31 cellular contexts compared by ENCODE assay signal in the genomic region with DNA sequence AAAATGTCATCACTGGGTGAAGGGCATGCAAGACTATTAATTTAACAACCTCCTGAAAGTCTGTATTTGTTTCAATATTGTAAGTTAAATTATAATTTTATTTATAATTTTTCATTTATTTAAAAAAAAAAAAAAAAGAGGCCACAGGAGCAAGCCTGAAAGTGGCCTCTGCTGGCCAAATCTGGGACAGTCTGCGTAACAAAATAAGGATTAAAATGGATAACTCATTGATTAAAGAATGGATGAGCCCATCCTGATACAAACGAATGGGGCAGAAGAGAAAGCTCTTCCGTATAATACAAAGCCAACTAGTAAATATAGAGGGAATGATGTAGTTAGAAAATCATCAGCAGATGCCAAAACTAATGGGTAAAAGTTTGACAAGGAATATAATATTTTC.
"Had no signal": no experiment of that assay in that cellular context is flagged by ENCODE, and none has a peak within 500 bp of the region (broad histone marks: within the 10 kb centered on the region; RNA-seq: fewer than 3 reads in every experiment).

No MANE protein-coding gene starts in this region.

- H3K9me3 Mint-ChIP-seq: natural killer cell had no signal

- H3K4me3 ChIP-seq: heart right ventricle, lower lobe of right lung, prostate gland, sigmoid colon, upper lobe of left lung, vagina had no signal

- H3K27me3 Mint-ChIP-seq: activated B cell treated with CpG ODN at 0.5 μM for 24 hours; activated CD8-positive, alpha-beta T cell treated with anti-CD3 and anti-CD28 coated beads for 36 hours; activated naive CD8-positive, alpha-beta T cell; stimulated activated memory B cell treated with anti-CD40 and anti-IgM and Interleukin-4, amounts not matched to agents 10 μg/mL and 1 μg/mL and 100 μg/mL, for 72 hours; stimulated activated naive CD8-positive, alpha-beta T cell treated with anti-CD3 and anti-CD28 coated beads, Interleukin-15, amount 100 ng/mL, for 72 hours had no signal

- H3K27ac Mint-ChIP-seq: activated B cell treated with CpG ODN at 0.5 μM for 24 hours; activated CD8-positive, alpha-beta T cell treated with anti-CD3 and anti-CD28 coated beads for 36 hours; activated naive CD8-positive, alpha-beta T cell; activated T-helper 2 cell treated with anti-CD3 and anti-CD28 coated beads, Interferon-gamma antibody, Interleukin-2, Interleukin-4, amounts not matched to agents 10 μg/mL and 5 μg/mL and 100 μg/mL, durations not matched to agents 14 hours and 24 hours and 36 hours; stimulated activated memory B cell treated with anti-CD40 and anti-IgM and Interleukin-4, amounts not matched to agents 10 μg/mL and 1 μg/mL and 100 μg/mL, for 72 hours; stimulated activated naive CD8-positive, alpha-beta T cell treated with anti-CD3 and anti-CD28 coated beads, Interleukin-15, amount 100 ng/mL, for 72 hours had no signal

- H3K36me3 ChIP-seq: prostate gland had no signal

- H3K27me3 ChIP-seq: heart right ventricle, sigmoid colon, upper lobe of left lung, vagina had no signal

- H3K9me3 ChIP-seq: lower lobe of right lung, prostate gland, upper lobe of left lung, vagina had no signal

- DNase-seq: activated B cell treated with CpG ODN at 0.5 μM for 24 hours; activated CD4-positive, alpha-beta T cell treated with anti-CD3 and anti-CD28 coated beads, Interleukin-2, amount 50 U/mL, for 1 hour; activated CD8-positive, alpha-beta T cell treated with anti-CD3 and anti-CD28 coated beads for 36 hours; activated T-cell treated with anti-CD3 and anti-CD28 coated beads, Interleukin-2, amount 50 U/mL, for 4 hours; aorta; caudate nucleus; dermis blood vessel endothelial cell; effector CD4-positive, alpha-beta T cell; erythroblast; foreskin melanocyte; heart right ventricle; kidney glomerular epithelial cell; lower lobe of right lung; mesendoderm; natural killer cell; retina; sigmoid colon; small intestine; stimulated activated CD4-positive, alpha-beta T cell treated with anti-CD3 and anti-CD28 coated beads, Interleukin-1b, Interleukin-23, amount 100 ng/mL, for 48 hours; stimulated activated CD4-positive, alpha-beta T cell treated with anti-CD3 and anti-CD28 coated beads, Interleukin-4, amount 100 ng/mL, for 4 hours; stimulated activated CD8-positive, alpha-beta memory T cell treated with anti-CD3 and anti-CD28 coated beads, Interleukin-4, amount 100 ng/mL, for 48 hours; stimulated activated naive CD8-positive, alpha-beta T cell treated with anti-CD3 and anti-CD28 coated beads, Interleukin-15, amount 100 ng/mL, for 72 hours; substantia nigra; T-helper 2 cell; upper lobe of left lung had no signal

- H3K4me3 Mint-ChIP-seq: activated B cell treated with CpG ODN at 0.5 μM for 24 hours; activated CD8-positive, alpha-beta T cell treated with anti-CD3 and anti-CD28 coated beads for 36 hours; activated naive CD8-positive, alpha-beta T cell; activated T-cell treated with anti-CD3 and anti-CD28 coated beads, Interleukin-2, amount 50 U/mL, for 4 hours; natural killer cell; stimulated activated memory B cell treated with anti-CD40 and anti-IgM and Interleukin-4, amounts not matched to agents 10 μg/mL and 1 μg/mL and 100 μg/mL, for 72 hours; stimulated activated naive CD8-positive, alpha-beta T cell treated with anti-CD3 and anti-CD28 coated beads, Interleukin-15, amount 100 ng/mL, for 72 hours had no signal

- H3K4me1 ChIP-seq: heart right ventricle, lower lobe of right lung, prostate gland, sigmoid colon, upper lobe of left lung, vagina had no signal

- ATAC-seq: activated CD8-positive, alpha-beta T cell treated with anti-CD3 and anti-CD28 coated beads for 36 hours; activated T-cell treated with anti-CD3 and anti-CD28 coated beads, Interleukin-2, amount 50 U/mL, for 4 hours; heart right ventricle; left lobe of liver; lower lobe of right lung; natural killer cell; stimulated activated memory B cell treated with anti-CD40 and anti-IgM and Interleukin-4, amounts not matched to agents 10 μg/mL and 1 μg/mL and 100 μg/mL, for 72 hours; stimulated activated naive CD8-positive, alpha-beta T cell treated with anti-CD3 and anti-CD28 coated beads, Interleukin-15, amount 100 ng/mL, for 72 hours had no signal

- H3K4me1 Mint-ChIP-seq: activated B cell treated with CpG ODN at 0.5 μM for 24 hours; stimulated activated memory B cell treated with anti-CD40 and anti-IgM and Interleukin-4, amounts not matched to agents 10 μg/mL and 1 μg/mL and 100 μg/mL, for 72 hours; stimulated activated naive CD8-positive, alpha-beta T cell treated with anti-CD3 and anti-CD28 coated beads, Interleukin-15, amount 100 ng/mL, for 72 hours had no signal

- H3K27ac ChIP-seq: heart right ventricle, lower lobe of right lung, prostate gland, sigmoid colon, upper lobe of left lung, vagina had no signal
